ENCODE assay signal across 8 cellular contexts in the genomic region with DNA sequence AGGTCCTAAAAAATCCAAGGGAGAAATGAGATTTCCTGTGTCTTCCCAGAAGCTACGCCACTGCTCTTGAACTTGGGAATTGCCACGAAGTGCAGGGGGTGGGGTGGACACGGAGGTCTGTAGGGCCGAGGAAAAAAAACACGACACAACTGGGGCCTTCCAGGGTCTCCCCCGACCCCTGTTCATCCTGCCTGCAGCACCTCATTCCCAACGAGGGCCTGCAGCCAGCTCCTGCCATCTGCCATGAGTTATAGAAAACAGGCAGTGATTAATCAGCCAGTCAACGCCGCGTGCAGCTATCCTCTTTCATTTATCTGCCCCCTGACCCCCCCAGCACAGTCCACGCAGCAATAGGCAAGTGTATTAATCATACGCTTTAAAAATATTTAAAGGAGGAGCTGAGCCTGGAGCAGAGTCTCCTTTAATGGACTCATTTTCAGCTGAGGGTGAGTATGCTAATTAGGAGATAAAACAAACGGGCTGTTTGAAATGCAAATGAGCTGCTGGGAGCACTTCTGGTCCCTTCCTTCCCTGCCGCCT.
DNase-seq lines count a peak whose midpoint lies in the region; ATAC-seq and TF ChIP-seq lines count a peak whose summit lies in the region.

No MANE protein-coding gene starts in this region.

- H3K4me1 ChIP-seq in MM.1S (ENCODE audit: low read length) (no peaks in the 10 kb centered on the region), gastrocnemius medialis (no peaks in the 10 kb centered on the region)

- peaks cover 19% of the 10 kb centered on the region for H3K27me3 Mint-ChIP-seq in activated naive CD4-positive, alpha-beta T cell treated with anti-CD3 and anti-CD28 coated beads for 36 hours (ENCODE audit: low read depth)
- H3K27me3 Mint-ChIP-seq in activated naive CD4-positive, alpha-beta T cell treated with anti-CD3 and anti-CD28 coated beads, Interleukin-2, amount 10 ng/mL, durations not matched to agents 7 days and 5 days: no peaks in the 10 kb centered on the region

- no peak overlapping the region for H3K27ac Mint-ChIP-seq in activated naive CD4-positive, alpha-beta T cell treated with anti-CD3 and anti-CD28 coated beads for 36 hours
- no peak overlapping the region for H3K27ac Mint-ChIP-seq in activated naive CD4-positive, alpha-beta T cell treated with anti-CD3 and anti-CD28 coated beads, Interleukin-2, amount 10 ng/mL, durations not matched to agents 7 days and 5 days

- H3K27ac ChIP-seq in MM.1S (ENCODE audit: low read length) (no peak overlapping the region), gastrocnemius medialis (peak overlapping the region in 1 of 4 donors; percentile 8)

- ATAC-seq in gastrocnemius medialis: peak; percentile 53 to 78
- ATAC-seq in HG02623 (IDR thresholded peaks at IDR 0.05; ENCODE audit: unreplicated experiment): no peak

- H3K4me3 ChIP-seq in MM.1S (ENCODE audit: low read length) (peak overlapping the region; percentile 33), gastrocnemius medialis (peak overlapping the region in 1 of 4 donors; percentile 22)

- intact Hi-C loops in activated naive CD4-positive, alpha-beta T cell treated with anti-CD3 and anti-CD28 coated beads for 36 hours (cut with micrococcal nuclease): no loop called here
- intact Hi-C loops in gastrocnemius medialis (cut with DNase I; ENCODE audit: low total_unique reads): loop anchor here (10.0 kb wide), 1 partner anchor 130 kb away; no protein-coding TSS in a partner anchor

- no peak for TF ChIP-seq CTCF in MM.1S (IDR thresholded peaks at IDR 0.05; ENCODE audit: low read length)
- no peak for TF ChIP-seq CTCF in gastrocnemius medialis (IDR thresholded peaks at IDR 0.05 in 4 of 5, conservative IDR thresholded peaks at IDR 0.05 in 1 of 5)

- no peaks in the 10 kb centered on the region for H3F3A ChIP-seq in MM.1S (ENCODE audit: insufficient read depth, low read length)

- peak; percentile 64 to 84 for TF ChIP-seq POLR2A in gastrocnemius medialis (IDR thresholded peaks at IDR 0.05)

- no peaks in the 10 kb centered on the region for H3K4me1 Mint-ChIP-seq in activated naive CD4-positive, alpha-beta T cell treated with anti-CD3 and anti-CD28 coated beads for 36 hours (ENCODE audit: low read depth)
- no peaks in the 10 kb centered on the region for H3K4me1 Mint-ChIP-seq in activated naive CD4-positive, alpha-beta T cell treated with anti-CD3 and anti-CD28 coated beads, Interleukin-2, amount 10 ng/mL, durations not matched to agents 7 days and 5 days

- H3K36me3 Mint-ChIP-seq in activated naive CD4-positive, alpha-beta T cell treated with anti-CD3 and anti-CD28 coated beads for 36 hours (ENCODE audit: low read depth): no peaks in the 10 kb centered on the region
- no peaks in the 10 kb centered on the region for H3K36me3 Mint-ChIP-seq in activated naive CD4-positive, alpha-beta T cell treated with anti-CD3 and anti-CD28 coated beads, Interleukin-2, amount 10 ng/mL, durations not matched to agents 7 days and 5 days

- DNase-seq in activated naive CD4-positive, alpha-beta T cell treated with anti-CD3 and anti-CD28 coated beads for 36 hours: peak; percentile 69
- no peak for DNase-seq in activated naive CD4-positive, alpha-beta T cell treated with anti-CD3 and anti-CD28 coated beads, Interleukin-2, amount 10 ng/mL, durations not matched to agents 7 days and 5 days
- DNase-seq in MM.1S (no peak), T1000 (lab: John Stamatoyannopoulos, UW) (peak; percentile 84), fibroblast of the conjunctiva (ENCODE audit: low read depth) (peak; percentile 90), gastrocnemius medialis (peak; percentile 35 to 48), NCI-H1436 (lab: John Stamatoyannopoulos, UW) (no peak)

- no peaks in the 10 kb centered on the region for H3K9me2 ChIP-seq in MM.1S (replicated peaks; ENCODE audit: insufficient read depth, low read length)

- no peak overlapping the region for H2AFZ ChIP-seq in MM.1S (ENCODE audit: low read length)

- in situ Hi-C loops in gastrocnemius medialis (cut with MboI; ENCODE audit: low sequenced_read_pairs in 4 of 4): loop anchor here in 3 of 4 donors (5.0 to 25.0 kb wide), 4 partner anchors 287 to 738 kb away; partner anchors contain the start of gene INHBB (in 1 of the 3)

- H3K27me3 ChIP-seq in MM.1S (replicated peaks; ENCODE audit: insufficient read depth, low read length): peaks cover 33% of the 10 kb centered on the region
- peaks cover 12 to 19% (median 14%) of the 10 kb centered on the region in 3 donors for H3K27me3 ChIP-seq in gastrocnemius medialis

- H3K4me2 ChIP-seq in MM.1S (ENCODE audit: low read depth, low read length): peak overlapping the region; percentile 63

- peak overlapping the region; percentile 22; the same call in 1 of the 2 replicates for H3K9ac ChIP-seq in MM.1S (ENCODE audit: low read length)

- CTCF ChIA-PET in activated naive CD4-positive, alpha-beta T cell treated with anti-CD3 and anti-CD28 coated beads for 36 hours (lab: Charles Lee): interaction anchor here (1.0 to 2.2 kb wide), 3 partner anchors 17 to 376 kb away, joined by 3 to 6 read pairs (median 6); no protein-coding TSS in a partner anchor
- CTCF ChIA-PET in activated naive CD4-positive, alpha-beta T cell treated with anti-CD3 and anti-CD28 coated beads, Interleukin-2, amount 10 ng/mL, durations not matched to agents 7 days and 5 days (lab: Charles Lee): interaction anchor here (0.5 to 2.2 kb wide), 3 partner anchors 9 to 391 kb away, joined by 3 to 7 read pairs (median 4); no protein-coding TSS in a partner anchor

- no peaks in the 10 kb centered on the region for H3K9me3 Mint-ChIP-seq in activated naive CD4-positive, alpha-beta T cell treated with anti-CD3 and anti-CD28 coated beads for 36 hours
- no peaks in the 10 kb centered on the region for H3K9me3 Mint-ChIP-seq in activated naive CD4-positive, alpha-beta T cell treated with anti-CD3 and anti-CD28 coated beads, Interleukin-2, amount 10 ng/mL, durations not matched to agents 7 days and 5 days

- H3K9me3 ChIP-seq in MM.1S (replicated peaks; ENCODE audit: insufficient read depth, low read length) (no peaks in the 10 kb centered on the region), gastrocnemius medialis (no peaks in the 10 kb centered on the region)

- H3K36me3 ChIP-seq in MM.1S (replicated peaks; ENCODE audit: insufficient read depth, low read length) (no peaks in the 10 kb centered on the region), gastrocnemius medialis (no peaks in the 10 kb centered on the region)

- H4K20me1 ChIP-seq in MM.1S (ENCODE audit: insufficient read depth, low read length): no peaks in the 10 kb centered on the region

- no peaks in the 10 kb centered on the region for H3K79me2 ChIP-seq in MM.1S (ENCODE audit: low read length)

- no peak overlapping the region for H3K4me3 Mint-ChIP-seq in activated naive CD4-positive, alpha-beta T cell treated with anti-CD3 and anti-CD28 coated beads for 36 hours
- H3K4me3 Mint-ChIP-seq in activated naive CD4-positive, alpha-beta T cell treated with anti-CD3 and anti-CD28 coated beads, Interleukin-2, amount 10 ng/mL, durations not matched to agents 7 days and 5 days: no peak overlapping the region

Comparison
In these comparisons a context has a peak if more than half of its experiments do, and no peak if none do; other contexts are left out.
1. DNase-seq: peak in activated naive CD4-positive, alpha-beta T cell treated with anti-CD3 and anti-CD28 coated beads for 36 hours (single experiment), T1000 (single experiment), fibroblast of the conjunctiva (single experiment) and gastrocnemius medialis (2 of 2); none in activated naive CD4-positive, alpha-beta T cell treated with anti-CD3 and anti-CD28 coated beads, Interleukin-2, amount 10 ng/mL, durations not matched to agents 7 days and 5 days (single experiment), MM.1S (single experiment) and NCI-H1436 (single experiment).